Comparison of ENCODE assay signal across 1 cellular context in the genomic region with DNA sequence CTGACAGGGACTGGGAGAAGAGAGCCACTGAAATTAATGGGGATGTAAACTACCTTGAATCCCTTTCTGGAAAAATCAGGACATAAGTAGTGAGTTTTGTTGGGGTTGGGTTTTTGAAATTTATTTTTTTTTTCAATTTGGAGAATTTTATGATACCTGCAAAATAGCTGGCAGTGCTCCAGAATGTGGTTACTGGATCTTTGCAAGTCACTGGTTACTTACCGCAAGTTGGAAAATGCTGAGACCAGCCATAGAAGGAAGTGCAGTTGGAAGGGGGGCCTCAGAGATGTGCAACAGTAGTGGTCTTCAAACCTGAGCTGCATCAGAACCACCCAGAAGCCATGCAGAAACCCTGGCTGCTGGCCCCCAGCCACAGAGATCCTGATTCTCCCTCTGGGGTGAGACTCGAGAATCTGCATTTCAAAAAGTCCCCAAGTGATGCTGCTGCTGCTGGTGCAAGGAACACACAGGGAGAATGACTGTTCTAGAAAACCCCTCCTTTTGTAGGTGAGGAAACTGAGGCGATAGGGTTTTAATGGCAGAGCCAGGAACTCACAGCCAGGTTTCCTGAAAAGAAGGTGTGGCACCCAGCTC.
TF ChIP-seq lines count a peak whose summit lies in the region.

No MANE protein-coding gene starts in this region.

TF ChIP-seq in WTC11, 78 proteins besides CTCF, POLR2A, EP300 and RAD21 (continued from another document):
- TF ChIP-seq, protein P1, sequence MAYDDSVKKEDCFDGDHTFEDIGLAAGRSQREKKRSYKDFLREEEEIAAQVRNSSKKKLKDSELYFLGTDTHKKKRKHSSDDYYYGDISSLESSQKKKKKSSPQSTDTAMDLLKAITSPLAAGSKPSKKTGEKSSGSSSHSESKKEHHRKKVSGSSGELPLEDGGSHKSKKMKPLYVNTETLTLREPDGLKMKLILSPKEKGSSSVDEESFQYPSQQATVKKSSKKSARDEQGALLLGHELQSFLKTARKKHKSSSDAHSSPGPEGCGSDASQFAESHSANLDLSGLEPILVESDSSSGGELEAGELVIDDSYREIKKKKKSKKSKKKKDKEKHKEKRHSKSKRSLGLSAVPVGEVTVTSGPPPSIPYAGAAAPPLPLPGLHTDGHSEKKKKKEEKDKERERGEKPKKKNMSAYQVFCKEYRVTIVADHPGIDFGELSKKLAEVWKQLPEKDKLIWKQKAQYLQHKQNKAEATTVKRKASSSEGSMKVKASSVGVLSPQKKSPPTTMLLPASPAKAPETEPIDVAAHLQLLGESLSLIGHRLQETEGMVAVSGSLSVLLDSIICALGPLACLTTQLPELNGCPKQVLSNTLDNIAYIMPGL (CRISPR knock-in tag; IDR thresholded peaks at IDR 0.05), result no peak
- TF ChIP-seq ZNF423 (CRISPR knock-in tag; IDR thresholded peaks at IDR 0.05) (no peak), TP53 (CRISPR knock-in tag; IDR thresholded peaks at IDR 0.05) (no peak), NR1H2 (CRISPR knock-in tag; IDR thresholded peaks at IDR 0.05) (no peak), JUN (CRISPR knock-in tag; IDR thresholded peaks at IDR 0.05) (no peak), ESRRA (CRISPR knock-in tag; IDR thresholded peaks at IDR 0.05; ENCODE audit: borderline replicate concordance) (no peak), ATF1 (CRISPR knock-in tag; IDR thresholded peaks at IDR 0.05) (no peak), FOXJ3 (CRISPR knock-in tag; IDR thresholded peaks at IDR 0.05; ENCODE audit: borderline replicate concordance) (no peak)
- TF ChIP-seq, protein P2, sequence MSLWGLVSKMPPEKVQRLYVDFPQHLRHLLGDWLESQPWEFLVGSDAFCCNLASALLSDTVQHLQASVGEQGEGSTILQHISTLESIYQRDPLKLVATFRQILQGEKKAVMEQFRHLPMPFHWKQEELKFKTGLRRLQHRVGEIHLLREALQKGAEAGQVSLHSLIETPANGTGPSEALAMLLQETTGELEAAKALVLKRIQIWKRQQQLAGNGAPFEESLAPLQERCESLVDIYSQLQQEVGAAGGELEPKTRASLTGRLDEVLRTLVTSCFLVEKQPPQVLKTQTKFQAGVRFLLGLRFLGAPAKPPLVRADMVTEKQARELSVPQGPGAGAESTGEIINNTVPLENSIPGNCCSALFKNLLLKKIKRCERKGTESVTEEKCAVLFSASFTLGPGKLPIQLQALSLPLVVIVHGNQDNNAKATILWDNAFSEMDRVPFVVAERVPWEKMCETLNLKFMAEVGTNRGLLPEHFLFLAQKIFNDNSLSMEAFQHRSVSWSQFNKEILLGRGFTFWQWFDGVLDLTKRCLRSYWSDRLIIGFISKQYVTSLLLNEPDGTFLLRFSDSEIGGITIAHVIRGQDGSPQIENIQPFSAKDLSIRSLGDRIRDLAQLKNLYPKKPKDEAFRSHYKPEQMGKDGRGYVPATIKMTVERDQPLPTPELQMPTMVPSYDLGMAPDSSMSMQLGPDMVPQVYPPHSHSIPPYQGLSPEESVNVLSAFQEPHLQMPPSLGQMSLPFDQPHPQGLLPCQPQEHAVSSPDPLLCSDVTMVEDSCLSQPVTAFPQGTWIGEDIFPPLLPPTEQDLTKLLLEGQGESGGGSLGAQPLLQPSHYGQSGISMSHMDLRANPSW (CRISPR knock-in tag; conservative IDR thresholded peaks at IDR 0.05; ENCODE audit: low read depth), result no peak
